ENCODE assay signal across 1 cellular context in genomic region chr10:46218921-46219320, GRCh38.
TF ChIP-seq lines count a peak whose summit lies in the region.

No MANE protein-coding gene starts in this region.

TF ChIP-seq in K562, 482 proteins besides CTCF, POLR2A, EP300 and RAD21 (continued from another document):
- no peak for TF ChIP-seq ZNF134 (CRISPR knock-in tag; conservative IDR thresholded peaks at IDR 0.05)
- TF ChIP-seq POLR2AphosphoS5 (IDR thresholded peaks at IDR 0.05; ENCODE audit: control insufficient read depth, insufficient read depth, low read depth, low read length), result peak; percentile 60
- peak in 1 of 2 experiments; percentile 53; a peak in 1 of 4 replicates for TF ChIP-seq ZMIZ1 (IDR thresholded peaks at IDR 0.05; ENCODE audit: low read depth in 2 of 2, low read length in 2 of 2)
- TF ChIP-seq DPF2 (IDR thresholded peaks at IDR 0.05), result peak; percentile 73
- 0 out of 2 replicates have a peak, but pooled peaks have one; percentile 15 for TF ChIP-seq NCOA1 (IDR thresholded peaks at IDR 0.05; ENCODE audit: low read depth)
- no peak for TF ChIP-seq SETDB1 (IDR thresholded peaks at IDR 0.05; ENCODE audit: low read length)
- TF ChIP-seq CBX3 (IDR thresholded peaks at IDR 0.05; ENCODE audit: borderline replicate concordance in 1 of 2, low read length in 2 of 2), result no peak
- TF ChIP-seq CREM (IDR thresholded peaks at IDR 0.05; ENCODE audit: low read depth), result peak; percentile 21; the same call in 1 of the 2 replicates
- TF ChIP-seq HBP1 (CRISPR knock-in tag; IDR thresholded peaks at IDR 0.05), result no peak
- 0 out of 2 replicates have a peak, but pooled peaks have one; percentile 25 for TF ChIP-seq NFIC (IDR thresholded peaks at IDR 0.05)
- TF ChIP-seq HEY1 (CRISPR knock-in tag; IDR thresholded peaks at IDR 0.05; ENCODE audit: borderline replicate concordance), result no peak
- peak; percentile 41 for TF ChIP-seq MEIS2 (IDR thresholded peaks at IDR 0.05; ENCODE audit: partially characterized antibody)
- TF ChIP-seq RNF219 (CRISPR knock-in tag; IDR thresholded peaks at IDR 0.05), result no peak
- peak in 1 of 2 experiments; percentile 30; a peak in 1 of 4 replicates for TF ChIP-seq MNT (conservative IDR thresholded peaks at IDR 0.05)
- TF ChIP-seq TEAD4 (IDR thresholded peaks at IDR 0.05; ENCODE audit: low read length), result peak; percentile 85
- no peak for TF ChIP-seq TEAD4 (CRISPR knock-in tag; IDR thresholded peaks at IDR 0.05; ENCODE audit: borderline replicate concordance)
- TF ChIP-seq CBFA2T3 (IDR thresholded peaks at IDR 0.05), result peak; percentile 87
- TF ChIP-seq JUND (IDR thresholded peaks at IDR 0.05; ENCODE audit: borderline replicate concordance, low read depth, low read length), result peak; percentile 32; the same call in 1 of the 2 replicates
- no peak for TF ChIP-seq JUND (tag; IDR thresholded peaks at IDR 0.05; ENCODE audit: borderline replicate concordance, low read depth, low read length)
- TF ChIP-seq FOXM1 (IDR thresholded peaks at IDR 0.05; ENCODE audit: low read depth), result peak; percentile 26; the same call in 1 of the 2 replicates
- TF ChIP-seq FOXM1 (CRISPR knock-in tag; IDR thresholded peaks at IDR 0.05; ENCODE audit: low read depth), result no peak
- no peak for TF ChIP-seq TAF9B (IDR thresholded peaks at IDR 0.05; ENCODE audit: partially characterized antibody)
- peak; percentile 71; the same call in 1 of the 2 replicates for TF ChIP-seq TAL1 (IDR thresholded peaks at IDR 0.05)
- peak; percentile 29; the same call in 1 of the 2 replicates for TF ChIP-seq VEZF1 (CRISPR knock-in tag; IDR thresholded peaks at IDR 0.05)
- peak in 1 of 2 experiments; percentile 94; a peak in 2 of 4 replicates for TF ChIP-seq RCOR1 (IDR thresholded peaks at IDR 0.05; ENCODE audit: borderline replicate concordance in 1 of 2, low read depth in 2 of 2, low read length in 2 of 2)
- peak; percentile 84 for TF ChIP-seq ARID1B (IDR thresholded peaks at IDR 0.05)
